ENCODE assay signal across 13 cellular contexts in genomic region chr3:136984837-136985236, GRCh38. TPM values are rescaled to one million over a fixed set of nuclear protein-coding genes. Genes with fewer than 3 reads are reported as not detected.
DNase-seq lines count a peak whose midpoint lies in the region; ATAC-seq, FAIRE-seq and TF ChIP-seq lines count a peak whose summit lies in the region.
"Had no signal": no experiment of that assay in that cellular context is flagged by ENCODE, and none has a peak within 500 bp of the region (broad histone marks: within the 10 kb centered on the region; RNA-seq: fewer than 3 reads in every experiment).

No MANE protein-coding gene starts in this region.

- H3K4me3 ChIP-seq in small intestine (ENCODE audit: low read depth in 1 of 2, low read length in 2 of 2), result no peak overlapping the region
- no peak overlapping the region for H3K4me3 ChIP-seq in naive thymus-derived CD4-positive, alpha-beta T cell (ENCODE audit: low read length)

- H3K4me1 ChIP-seq in small intestine (ENCODE audit: control insufficient read depth in 2 of 2, insufficient read depth in 1 of 2, low read depth in 1 of 2, low read length in 1 of 2), result peaks cover 0 to 5% of the 10 kb centered on the region in 2 donors
- H3K4me1 ChIP-seq in naive thymus-derived CD4-positive, alpha-beta T cell (ENCODE audit: control insufficient read depth in 2 of 2, insufficient read depth in 2 of 2, low read length in 2 of 2), result no peaks in the 10 kb centered on the region

- no peak for FAIRE-seq in small intestine (lab: Jason Lieb, UNC)
- FAIRE-seq: D721Med, frontal cortex had no signal

- H3K27ac ChIP-seq in small intestine (ENCODE audit: low read depth in 1 of 2, low read length in 1 of 2), result no peak overlapping the region
- H3K27ac ChIP-seq in naive thymus-derived CD4-positive, alpha-beta T cell (ENCODE audit: low read depth, low read length), result no peak overlapping the region

- intact Hi-C loops in naive thymus-derived CD4-positive, alpha-beta T cell (cut with micrococcal nuclease), result no loop called here

- H3K36me3 ChIP-seq in small intestine (ENCODE audit: control insufficient read depth in 2 of 2, insufficient read depth in 2 of 2, low read length in 2 of 2), result no peaks in the 10 kb centered on the region
- H3K36me3 ChIP-seq in naive thymus-derived CD4-positive, alpha-beta T cell (ENCODE audit: control insufficient read depth in 2 of 3, insufficient read depth in 3 of 3, low read length in 3 of 3), result no peaks in the 10 kb centered on the region

- peak overlapping the region in 4 of 9 donors; percentile 18 to 67 (median 29) for H3K27ac Mint-ChIP-seq in naive thymus-derived CD4-positive, alpha-beta T cell

- no peaks in the 10 kb centered on the region for H3K27me3 Mint-ChIP-seq in naive thymus-derived CD4-positive, alpha-beta T cell

- H3K9me3 ChIP-seq in small intestine (ENCODE audit: control insufficient read depth, low read depth), result no peaks in the 10 kb centered on the region
- no peaks in the 10 kb centered on the region for H3K9me3 ChIP-seq in naive thymus-derived CD4-positive, alpha-beta T cell (ENCODE audit: control insufficient read depth in 2 of 3, low read length in 3 of 3)

- WGBS in small intestine, 3 donors, result 9 to 38% (median 36%) methylated on average over 3 of the region's 3 CpGs

- POLR2A ChIA-PET in HEK293T (lab: Yijun Ruan, JAX), result no interaction called here
- POLR2A ChIA-PET in naive thymus-derived CD4-positive, alpha-beta T cell (lab: Charles Lee), result no interaction called here

- peak overlapping the region in 1 of 10 donors; percentile 20 for H3K4me3 Mint-ChIP-seq in naive thymus-derived CD4-positive, alpha-beta T cell

- peaks cover 3 to 17% (median 10%) of the 10 kb centered on the region in 7 donors for H3K4me1 Mint-ChIP-seq in naive thymus-derived CD4-positive, alpha-beta T cell

- H3K27me3 ChIP-seq in small intestine (ENCODE audit: control insufficient read depth in 2 of 2, insufficient read depth in 2 of 2, low read length in 2 of 2), result no peaks in the 10 kb centered on the region
- H3K27me3 ChIP-seq in naive thymus-derived CD4-positive, alpha-beta T cell (ENCODE audit: control insufficient read depth in 2 of 2, insufficient read depth in 2 of 2, low read length in 2 of 2), result no peaks in the 10 kb centered on the region

- no peaks in the 10 kb centered on the region for H3K9me3 Mint-ChIP-seq in naive thymus-derived CD4-positive, alpha-beta T cell

- H3K36me3 Mint-ChIP-seq in naive thymus-derived CD4-positive, alpha-beta T cell, result peaks cover 0 to 9% (median 4%) of the 10 kb centered on the region in 5 donors

- CTCF ChIA-PET in HEK293T (lab: Yijun Ruan, JAX), result no interaction called here
- CTCF ChIA-PET in naive thymus-derived CD4-positive, alpha-beta T cell (lab: Charles Lee), result interaction anchor here (0.6 kb wide), 1 partner anchor 633 kb away, joined by 3 read pairs; no protein-coding TSS in a partner anchor

- DNase-seq in HEK293T (ENCODE audit: extremely low spot score) (peak; percentile 2), astrocyte of the hippocampus (ENCODE audit: low read depth, low spot score) (peak; percentile 19), iPS-NIHi7 (ENCODE audit: extremely low spot score) (peak; percentile 11), small intestine (peak; percentile 66), NCI-H446 treated with DMSO at 0.1 percent for 48 hours (lab: John Stamatoyannopoulos, UW) (no peak)
- no peak for DNase-seq in naive thymus-derived CD4-positive, alpha-beta T cell
- DNase-seq: activated CD4-positive, alpha-beta T cell treated with anti-CD3 and anti-CD28 coated beads for 4 hours; caudate nucleus; NCI-H1092 treated with DMSO at 0.1 percent for 48 hours; NCI-H69 had no signal

- no peak for ATAC-seq in HG02970 (IDR thresholded peaks at IDR 0.05; ENCODE audit: low FRiP score, unreplicated experiment)
- ATAC-seq in naive thymus-derived CD4-positive, alpha-beta T cell, result no peak

TF ChIP-seq in HEK293T, 16 proteins besides CTCF, POLR2A, EP300 and RAD21:
- TF ChIP-seq PKNOX1 (IDR thresholded peaks at IDR 0.05), result no peak
- no peak for TF ChIP-seq ZNF384 (IDR thresholded peaks at IDR 0.05)
- TF ChIP-seq SP1 (IDR thresholded peaks at IDR 0.05), result no peak
- TF ChIP-seq NFRKB (IDR thresholded peaks at IDR 0.05), result no peak
- no peak for TF ChIP-seq LEF1 (IDR thresholded peaks at IDR 0.05; ENCODE audit: borderline replicate concordance)
- TF ChIP-seq HDGF (IDR thresholded peaks at IDR 0.05; ENCODE audit: borderline replicate concordance), result no peak
- no peak for TF ChIP-seq TARDBP (IDR thresholded peaks at IDR 0.05)
- no peak for TF ChIP-seq FOXK2 (IDR thresholded peaks at IDR 0.05)
- no peak for TF ChIP-seq ARNT (IDR thresholded peaks at IDR 0.05)
- TF ChIP-seq FOXA1 (IDR thresholded peaks at IDR 0.05), result no peak
- TF ChIP-seq SUZ12 (IDR thresholded peaks at IDR 0.05), result no peak
- no peak for TF ChIP-seq FOXM1 (IDR thresholded peaks at IDR 0.05; ENCODE audit: borderline replicate concordance)
- TF ChIP-seq CTBP1 (IDR thresholded peaks at IDR 0.05; ENCODE audit: borderline replicate concordance), result no peak
- TF ChIP-seq L3MBTL2 (conservative IDR thresholded peaks at IDR 0.05), result no peak
- no peak for TF ChIP-seq ELF4 (IDR thresholded peaks at IDR 0.05)
- no peak for TF ChIP-seq BHLHE40 (IDR thresholded peaks at IDR 0.05; ENCODE audit: borderline replicate concordance)

RNA-seq across cellular contexts. Expression of gene IL20RB, which starts 27.1 kb away (rescaled TPM):
- under 1 TPM; 0.67 to 0.81 (median 0.78) TPM for polyA plus RNA-seq in small intestine
- total RNA-seq in naive thymus-derived CD4-positive, alpha-beta T cell, result 1 to 10 TPM; 1.7 to 3.5 (median 2.4) TPM
- under 1 TPM in 1 of 2 donors, not detected in 1; 0.33 TPM for polyA plus RNA-seq in naive thymus-derived CD4-positive, alpha-beta T cell

Comparison
In these comparisons a context has a peak if more than half of its experiments do, and no peak if none do; other contexts are left out.
1. DNase-seq: peak in HEK293T (single experiment), astrocyte of the hippocampus (single experiment), iPS-NIHi7 (single experiment) and small intestine (single experiment); none in naive thymus-derived CD4-positive, alpha-beta T cell (0 of 9) and NCI-H446 treated with DMSO at 0.1 percent for 48 hours (single experiment).